20 cellular contexts compared by ENCODE assay signal in the genomic region with DNA sequence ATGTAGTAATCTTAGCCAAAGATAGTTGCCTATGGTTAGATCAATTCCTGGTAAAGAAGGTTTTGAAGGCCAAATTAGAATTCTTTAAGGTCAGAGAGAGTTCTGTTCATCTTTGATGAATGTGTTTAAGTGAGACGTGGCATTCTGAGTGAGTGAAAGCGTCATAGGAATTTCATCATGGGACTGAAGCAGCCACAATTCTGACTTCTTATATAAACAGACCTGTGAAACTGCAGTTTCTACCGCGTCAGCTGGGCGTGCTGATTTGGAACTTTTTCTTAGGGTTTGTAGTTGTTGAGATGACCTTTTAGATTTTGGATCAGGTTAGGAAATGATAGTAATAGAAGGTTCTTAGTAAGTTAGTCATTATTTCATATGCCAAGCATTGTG.
A peak's percentile ranks its signal among the peaks of the same experiment; 100 is the strongest.
DNase-seq lines count a peak whose midpoint lies in the region; ATAC-seq and TF ChIP-seq lines count a peak whose summit lies in the region.
"Had no signal": no experiment of that assay in that cellular context is flagged by ENCODE, and none has a peak within 500 bp of the region (broad histone marks: within the 10 kb centered on the region; RNA-seq: fewer than 3 reads in every experiment).

No MANE protein-coding gene starts in this region.

- no peak overlapping the region for H3K27ac ChIP-seq in fibroblast of lung (ENCODE audit: insufficient read depth, low read length)
- H3K27ac ChIP-seq: pancreas, vagina had no signal

- TF ChIP-seq CTCF in AG10803 (conservative IDR thresholded peaks at IDR 0.05; ENCODE audit: low read length) (no peak), fibroblast of lung (conservative IDR thresholded peaks at IDR 0.05 in 1 of 2, IDR thresholded peaks at IDR 0.05 in 1 of 2; ENCODE audit: low read depth in 1 of 2, low read length in 2 of 2) (no peak)

- H3K36me3 ChIP-seq in fibroblast of lung (ENCODE audit: control insufficient read depth, insufficient read depth, low read length), result no peaks in the 10 kb centered on the region
- H3K36me3 ChIP-seq: pancreas, vagina had no signal

- no peaks in the 10 kb centered on the region for H4K20me1 ChIP-seq in fibroblast of lung (ENCODE audit: control insufficient read depth, extremely low read depth, insufficient read depth, low read length)

- no peak for ATAC-seq in GM19395 (IDR thresholded peaks at IDR 0.05; ENCODE audit: unreplicated experiment)
- ATAC-seq in GM21528 (IDR thresholded peaks at IDR 0.05; ENCODE audit: low FRiP score, unreplicated experiment), result no peak
- ATAC-seq: activated CD4-positive, alpha-beta T cell treated with anti-CD3 and anti-CD28 coated beads for 36 hours; stimulated activated memory B cell treated with anti-CD40 and anti-IgM and Interleukin-4, amounts not matched to agents 10 μg/mL and 1 μg/mL and 100 μg/mL, for 72 hours had no signal

- H3K79me2 ChIP-seq in fibroblast of lung (ENCODE audit: control insufficient read depth, insufficient read depth, low read length), result no peaks in the 10 kb centered on the region

- H2AFZ ChIP-seq in fibroblast of lung (ENCODE audit: low read length), result no peak overlapping the region

- H3K4me3 ChIP-seq in AG10803 (ENCODE audit: low read length) (no peak overlapping the region), fibroblast of lung (replicated peaks in 1 of 4; ENCODE audit: control extremely low read depth in 1 of 4, insufficient read depth in 1 of 4, low read depth in 3 of 4, low read length in 4 of 4) (no peak overlapping the region)
- H3K4me3 ChIP-seq: pancreas, vagina had no signal

- DNase-seq in AG10803 (ENCODE audit: low read depth) (peak; percentile 12), RPMI7951 (ENCODE audit: low read depth) (peak; percentile 34), fibroblast of lung (ENCODE audit: low read depth in 2 of 2) (peak; percentile 66 to 82), non-pigmented ciliary epithelial cell (ENCODE audit: low read depth) (peak; percentile 42), NCI-H187 (lab: John Stamatoyannopoulos, UW) (no peak), germinal center (ENCODE audit: low spot score) (no peak)
- DNase-seq: activated CD4-positive, alpha-beta T cell treated with anti-CD3 and anti-CD28 coated beads for 36 hours; activated T-cell treated with anti-CD3 and anti-CD28 coated beads for 4 hours; Caco-2; cerebellar nuclear complex; GF-D8; Kasumi-1; NCI-H1436; SIG-M5; T-helper 9 cell had no signal

- H3K4me1 ChIP-seq in fibroblast of lung (ENCODE audit: control insufficient read depth, extremely low read depth, insufficient read depth, low read length), result no peaks in the 10 kb centered on the region
- H3K4me1 ChIP-seq: Caco-2, pancreas, vagina had no signal

- no peaks in the 10 kb centered on the region for H3K27me3 ChIP-seq in fibroblast of lung (ENCODE audit: control insufficient read depth, insufficient read depth, low read length)
- H3K27me3 ChIP-seq: pancreas, vagina had no signal

- H3K9me3 ChIP-seq in fibroblast of lung (ENCODE audit: control insufficient read depth, insufficient read depth, low read depth, low read length), result no peaks in the 10 kb centered on the region
- H3K9me3 ChIP-seq: Caco-2, pancreas, vagina had no signal

- no peak overlapping the region for H3K9ac ChIP-seq in fibroblast of lung (ENCODE audit: insufficient read depth, low read length)

- no peak overlapping the region for H3K4me2 ChIP-seq in fibroblast of lung (ENCODE audit: extremely low read depth, insufficient read depth, low read length)

Comparison
In these comparisons a context has a peak if more than half of its experiments do, and no peak if none do; other contexts are left out.
1. DNase-seq: peak in AG10803 (single experiment), RPMI7951 (single experiment), fibroblast of lung (2 of 2) and non-pigmented ciliary epithelial cell (single experiment); none in NCI-H187 (0 of 2) and germinal center (single experiment).